In the genomic region with DNA sequence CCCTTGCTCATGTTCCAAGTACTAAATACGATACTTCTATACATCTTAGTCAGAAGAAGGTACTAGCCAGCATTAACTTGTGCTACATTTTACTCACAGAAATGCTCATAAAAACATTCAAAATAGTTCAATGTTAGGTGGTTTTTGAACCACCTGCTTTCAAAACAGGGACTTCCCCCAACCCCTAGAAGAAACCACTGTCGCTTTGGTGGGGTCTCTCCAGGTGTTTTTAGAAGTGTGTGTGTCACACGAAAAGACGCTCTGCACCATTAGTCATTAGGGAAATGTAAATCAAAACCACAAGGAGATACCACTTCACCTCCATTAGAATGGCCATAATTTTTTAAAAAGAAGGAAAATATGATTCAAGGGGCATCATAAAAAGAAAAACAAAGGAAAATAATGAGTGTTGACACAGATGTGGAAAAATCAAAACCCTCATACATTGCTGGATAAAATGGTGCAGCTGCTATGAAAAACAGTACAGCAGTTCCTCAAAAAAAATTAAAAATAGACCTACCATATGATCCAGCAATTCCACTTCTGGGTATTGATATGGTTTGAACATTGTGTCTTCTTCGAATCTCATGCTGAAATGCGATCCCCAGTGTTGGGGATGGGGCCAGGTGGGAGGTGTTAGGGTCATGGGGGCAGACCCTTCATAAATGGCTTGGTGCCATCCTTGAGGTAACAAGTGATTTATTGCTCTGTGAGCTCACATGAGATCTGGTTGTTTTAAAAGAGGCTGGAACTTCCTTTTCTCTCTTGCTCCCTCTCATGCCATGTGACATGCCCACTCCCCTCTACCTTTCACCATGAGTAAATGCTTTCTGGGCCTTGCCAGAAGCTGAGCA, we compare ENCODE assay signal across 8 cellular contexts.
DNase-seq lines count a peak whose midpoint lies in the region; ATAC-seq and TF ChIP-seq lines count a peak whose summit lies in the region.

No MANE protein-coding gene starts in this region.

- H3K9me3 ChIP-seq in SJCRH30 (replicated peaks): no peaks in the 10 kb centered on the region

- H3K4me3 ChIP-seq in SJCRH30: no peak overlapping the region

- H3K4me3 Mint-ChIP-seq in activated CD4-positive, alpha-beta memory T cell treated with anti-CD3 and anti-CD28 coated beads, Interleukin-2, amount 10 ng/mL, durations not matched to agents 7 days and 5 days: no peak overlapping the region
- peak overlapping the region; percentile 41 for H3K4me3 Mint-ChIP-seq in nephron progenitor cell

- CTCF ChIA-PET in activated CD4-positive, alpha-beta memory T cell treated with anti-CD3 and anti-CD28 coated beads, Interleukin-2, amount 10 ng/mL, durations not matched to agents 7 days and 5 days (lab: Charles Lee): interaction anchor here (0.8 to 1.5 kb wide), 2 partner anchors 96 to 100 kb away, joined by 3 to 4 read pairs; no protein-coding TSS in a partner anchor

- H3K27me3 ChIP-seq in SJCRH30: no peaks in the 10 kb centered on the region

- no peaks in the 10 kb centered on the region for H3K9me3 Mint-ChIP-seq in activated CD4-positive, alpha-beta memory T cell treated with anti-CD3 and anti-CD28 coated beads, Interleukin-2, amount 10 ng/mL, durations not matched to agents 7 days and 5 days
- no peaks in the 10 kb centered on the region for H3K9me3 Mint-ChIP-seq in nephron progenitor cell

- TF ChIP-seq CTCF in nephron progenitor cell (IDR thresholded peaks at IDR 0.05): no peak

- no peak overlapping the region for H3K27ac ChIP-seq in SJCRH30

- H3K27me3 Mint-ChIP-seq in activated CD4-positive, alpha-beta memory T cell treated with anti-CD3 and anti-CD28 coated beads, Interleukin-2, amount 10 ng/mL, durations not matched to agents 7 days and 5 days: peaks cover 35% of the 10 kb centered on the region
- H3K27me3 Mint-ChIP-seq in nephron progenitor cell (ENCODE audit: low read depth, poor library complexity): no peaks in the 10 kb centered on the region

- H3K36me3 ChIP-seq in SJCRH30: peaks cover 18% of the 10 kb centered on the region

- POLR2A ChIA-PET in activated CD4-positive, alpha-beta memory T cell treated with anti-CD3 and anti-CD28 coated beads, Interleukin-2, amount 10 ng/mL, durations not matched to agents 7 days and 5 days (lab: Charles Lee): no interaction called here

- H3K4me1 ChIP-seq in SJCRH30: no peaks in the 10 kb centered on the region

- H3K4me1 Mint-ChIP-seq in activated CD4-positive, alpha-beta memory T cell treated with anti-CD3 and anti-CD28 coated beads, Interleukin-2, amount 10 ng/mL, durations not matched to agents 7 days and 5 days: peaks cover 25% of the 10 kb centered on the region
- H3K4me1 Mint-ChIP-seq in nephron progenitor cell: peaks cover 67% of the 10 kb centered on the region

- no peaks in the 10 kb centered on the region for H3K36me3 Mint-ChIP-seq in activated CD4-positive, alpha-beta memory T cell treated with anti-CD3 and anti-CD28 coated beads, Interleukin-2, amount 10 ng/mL, durations not matched to agents 7 days and 5 days (ENCODE audit: low read depth)
- peaks cover 39% of the 10 kb centered on the region for H3K36me3 Mint-ChIP-seq in nephron progenitor cell (ENCODE audit: low read depth)

- peak; percentile 75 for ATAC-seq in GM21619 (IDR thresholded peaks at IDR 0.05; ENCODE audit: unreplicated experiment)

- no peak overlapping the region for H3K27ac Mint-ChIP-seq in activated CD4-positive, alpha-beta memory T cell treated with anti-CD3 and anti-CD28 coated beads, Interleukin-2, amount 10 ng/mL, durations not matched to agents 7 days and 5 days
- H3K27ac Mint-ChIP-seq in nephron progenitor cell: peak overlapping the region; percentile 92

- peak; percentile 25 for DNase-seq in GDM1 (lab: John Stamatoyannopoulos, UW)
- DNase-seq in M059J (ENCODE audit: low read depth): peak; percentile 55
- peak; percentile 19 for DNase-seq in activated CD4-positive, alpha-beta memory T cell treated with anti-CD3 and anti-CD28 coated beads, Interleukin-2, amount 10 ng/mL, durations not matched to agents 7 days and 5 days
- DNase-seq in nephron progenitor cell: peak; percentile 27
- no peak for DNase-seq in GOT3 (lab: John Stamatoyannopoulos, UW)
- no peak for DNase-seq in NCI-H2227 treated with DMSO at 0.1 percent for 48 hours (lab: John Stamatoyannopoulos, UW)
- DNase-seq in SJCRH30: no peak

Comparison
In these comparisons a context has a peak if more than half of its experiments do, and no peak if none do; other contexts are left out.
1. DNase-seq: peak in GDM1 (single experiment), M059J (single experiment), activated CD4-positive, alpha-beta memory T cell treated with anti-CD3 and anti-CD28 coated beads, Interleukin-2, amount 10 ng/mL, durations not matched to agents 7 days and 5 days (single experiment) and nephron progenitor cell (single experiment); none in GOT3 (single experiment), NCI-H2227 treated with DMSO at 0.1 percent for 48 hours (single experiment) and SJCRH30 (0 of 2).